Comparison of ENCODE assay signal across 21 cellular contexts in the genomic region with DNA sequence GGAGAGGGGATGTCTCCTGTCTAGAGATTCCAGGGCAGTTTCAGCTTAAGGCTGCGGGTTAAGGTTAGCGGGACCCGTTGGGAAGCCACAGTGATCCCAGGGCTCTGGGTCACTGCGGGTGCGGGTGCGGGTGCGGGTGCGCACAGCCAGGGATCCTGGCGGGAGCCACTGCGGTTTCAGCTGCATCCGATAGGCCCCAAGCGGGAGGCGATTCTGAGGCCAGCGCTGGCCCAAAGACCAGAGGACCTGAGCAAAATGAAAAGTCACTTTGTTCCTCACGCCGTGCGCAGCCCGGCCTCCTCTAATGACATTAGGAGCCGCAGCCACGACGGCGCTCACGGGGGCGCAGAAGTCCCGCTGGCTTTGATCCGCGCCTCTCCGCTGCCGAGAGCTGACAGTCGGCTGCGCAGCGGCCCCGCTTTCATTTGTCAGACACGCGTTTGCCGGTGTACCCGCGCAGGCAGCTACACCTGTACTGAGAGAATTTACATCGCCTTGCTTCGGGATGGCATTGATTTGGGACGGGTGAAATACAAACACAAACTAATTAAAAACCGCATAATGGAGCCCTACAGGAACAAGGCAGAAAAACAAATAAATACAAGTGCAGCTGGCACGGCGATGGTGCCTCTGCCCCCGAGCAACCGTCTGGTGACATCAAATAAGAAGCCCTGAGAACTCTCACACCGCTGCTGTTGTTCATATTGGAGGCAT. TPM values are rescaled to one million over a fixed set of nuclear protein-coding genes. Genes with fewer than 3 reads are reported as not detected.
DNase-seq lines count a peak whose midpoint lies in the region; ATAC-seq, FAIRE-seq and TF ChIP-seq lines count a peak whose summit lies in the region.
"Had no signal": no experiment of that assay in that cellular context is flagged by ENCODE, and none has a peak within 500 bp of the region (broad histone marks: within the 10 kb centered on the region; RNA-seq: fewer than 3 reads in every experiment).

No MANE protein-coding gene starts in this region.

- no peaks in the 10 kb centered on the region for H3K79me2 ChIP-seq in keratinocyte (ENCODE audit: control insufficient read depth, insufficient read depth, low read length)

- H3K9me3 ChIP-seq in keratinocyte (ENCODE audit: control insufficient read depth, low read depth, low read length) (no peaks in the 10 kb centered on the region), suprapubic skin (no peaks in the 10 kb centered on the region)
- H3K9me3 ChIP-seq: tibial artery had no signal

- peaks cover 39% of the 10 kb centered on the region for H3K27me3 Mint-ChIP-seq in activated naive CD8-positive, alpha-beta T cell
- H3K27me3 Mint-ChIP-seq in activated naive CD8-positive, alpha-beta T cell treated with anti-CD3 and anti-CD28 coated beads for 36 hours: peaks cover 81% of the 10 kb centered on the region

- H3K36me3 ChIP-seq in keratinocyte (ENCODE audit: control insufficient read depth in 2 of 2, extremely low read depth in 1 of 2, insufficient read depth in 2 of 2, low read length in 2 of 2): no peaks in the 10 kb centered on the region
- H3K36me3 ChIP-seq in suprapubic skin: no peaks in the 10 kb centered on the region
- H3K36me3 ChIP-seq: tibial artery had no signal

- peaks cover 2% of the 10 kb centered on the region for H3K4me1 Mint-ChIP-seq in activated naive CD8-positive, alpha-beta T cell (ENCODE audit: low read depth)
- H3K4me1 Mint-ChIP-seq in activated naive CD8-positive, alpha-beta T cell treated with anti-CD3 and anti-CD28 coated beads for 36 hours: peaks cover 1% of the 10 kb centered on the region

- no peak overlapping the region for H3K27ac ChIP-seq in keratinocyte (ENCODE audit: control insufficient read depth, insufficient read depth, low read length)
- no peak overlapping the region for H3K27ac ChIP-seq in suprapubic skin
- H3K27ac ChIP-seq: tibial artery had no signal

- H3K9me3 Mint-ChIP-seq in activated naive CD8-positive, alpha-beta T cell (ENCODE audit: low read depth): no peaks in the 10 kb centered on the region
- no peaks in the 10 kb centered on the region for H3K9me3 Mint-ChIP-seq in activated naive CD8-positive, alpha-beta T cell treated with anti-CD3 and anti-CD28 coated beads for 36 hours
- H3K9me3 Mint-ChIP-seq: activated T-cell treated with anti-CD3 and anti-CD28 coated beads, Interleukin-2, amount 50 U/mL, for 24 hours had no signal

- H3K9me1 ChIP-seq in keratinocyte (ENCODE audit: control insufficient read depth, extremely low read depth, insufficient read depth, low read length): no peaks in the 10 kb centered on the region

- no peak overlapping the region for H3K9ac ChIP-seq in keratinocyte (ENCODE audit: control insufficient read depth, extremely low read depth, insufficient read depth, low read length)

- H3K27ac Mint-ChIP-seq in activated naive CD8-positive, alpha-beta T cell: peak overlapping the region; percentile 46
- no peak overlapping the region for H3K27ac Mint-ChIP-seq in activated naive CD8-positive, alpha-beta T cell treated with anti-CD3 and anti-CD28 coated beads for 36 hours
- H3K27ac Mint-ChIP-seq: activated CD4-positive, alpha-beta T cell treated with anti-CD3 and anti-CD28 coated beads, Interleukin-2, amount 10 ng/mL, durations not matched to agents 24 days and 14 days; activated T-cell treated with anti-CD3 and anti-CD28 coated beads, Interleukin-2, amount 50 U/mL, for 24 hours; CD8-positive, alpha-beta memory T cell had no signal

- TF ChIP-seq POLR2A in suprapubic skin (IDR thresholded peaks at IDR 0.05): no peak

- no peaks in the 10 kb centered on the region for H4K20me1 ChIP-seq in keratinocyte (ENCODE audit: control insufficient read depth, extremely low read depth, insufficient read depth, low read length)

- DNase-seq in activated naive CD8-positive, alpha-beta T cell treated with anti-CD3 and anti-CD28 coated beads for 36 hours: no peak
- peak; percentile 47 for DNase-seq in RPMI8226
- no peak for DNase-seq in keratinocyte (ENCODE audit: low read depth, low spot score)
- no peak for DNase-seq in suprapubic skin (ENCODE audit: low spot score in 2 of 2)
- no peak for DNase-seq in ureter (ENCODE audit: low spot score)
- DNase-seq in UCSD-AML1 (lab: John Stamatoyannopoulos, UW; ENCODE audit: unreplicated experiment): no peak
- DNase-seq: activated CD4-positive, alpha-beta T cell treated with anti-CD3 and anti-CD28 coated beads, Interleukin-2, amount 10 ng/mL, durations not matched to agents 24 days and 14 days; activated T-cell treated with anti-CD3 and anti-CD28 coated beads, Interleukin-2, amount 50 U/mL, for 24 hours; CD8-positive, alpha-beta memory T cell; EL; head of caudate nucleus; NCI-H1930; SIG-M5; T-helper 9 cell; tibial artery had no signal

- WGBS in suprapubic skin: 35% methylated on average over 45 of the region's 47 CpGs

- H3K4me2 ChIP-seq in keratinocyte (ENCODE audit: control insufficient read depth, extremely low read depth, insufficient read depth, low read depth, low read length): peak overlapping the region; percentile 27

- H3K4me1 ChIP-seq in keratinocyte (ENCODE audit: control insufficient read depth, extremely low read depth, insufficient read depth, low read length) (no peaks in the 10 kb centered on the region), suprapubic skin (peaks cover 41% of the 10 kb centered on the region)

- no peaks in the 10 kb centered on the region for H3K36me3 Mint-ChIP-seq in activated naive CD8-positive, alpha-beta T cell
- H3K36me3 Mint-ChIP-seq in activated naive CD8-positive, alpha-beta T cell treated with anti-CD3 and anti-CD28 coated beads for 36 hours: no peaks in the 10 kb centered on the region

- no peak overlapping the region for H3K4me3 ChIP-seq in keratinocyte (ENCODE audit: control insufficient read depth in 2 of 3, extremely low read depth in 1 of 3, insufficient read depth in 2 of 3, low read depth in 1 of 3, low read length in 3 of 3)
- peak overlapping the region; percentile 42 for H3K4me3 ChIP-seq in suprapubic skin
- H3K4me3 ChIP-seq: GM12878 had no signal

- no peak overlapping the region for H2AFZ ChIP-seq in keratinocyte (ENCODE audit: control insufficient read depth, low read length)

- ATAC-seq in GM21723 (IDR thresholded peaks at IDR 0.05; ENCODE audit: unreplicated experiment): no peak
- ATAC-seq: esophagus mucosa, GM12878, left lobe of liver had no signal

- dilution Hi-C loops in keratinocyte (cut with MboI; ENCODE audit: extremely low pct_ligation_motif_present, low sequenced_read_pairs): no loop called here

- H3K27me3 ChIP-seq in keratinocyte (ENCODE audit: control insufficient read depth, extremely low read depth, insufficient read depth, low read length) (peaks cover 56% of the 10 kb centered on the region), suprapubic skin (peaks cover 70% of the 10 kb centered on the region)

- no peak for TF ChIP-seq CTCF in keratinocyte (optimal IDR thresholded peaks at IDR 0.05 in 1 of 3, IDR thresholded peaks at IDR 0.05 in 1 of 3, conservative IDR thresholded peaks at IDR 0.05 in 1 of 3; ENCODE audit: extremely low read depth in 1 of 3, insufficient read depth in 2 of 3, low read length in 3 of 3)
- no peak for TF ChIP-seq CTCF in suprapubic skin (IDR thresholded peaks at IDR 0.05)

- TF ChIP-seq EP300 in suprapubic skin (IDR thresholded peaks at IDR 0.05): no peak

- H3K4me3 Mint-ChIP-seq in activated naive CD8-positive, alpha-beta T cell: no peak overlapping the region
- H3K4me3 Mint-ChIP-seq in activated naive CD8-positive, alpha-beta T cell treated with anti-CD3 and anti-CD28 coated beads for 36 hours: no peak overlapping the region
- H3K4me3 Mint-ChIP-seq: activated CD4-positive, alpha-beta T cell treated with anti-CD3 and anti-CD28 coated beads, Interleukin-2, amount 10 ng/mL, durations not matched to agents 24 days and 14 days; activated T-cell treated with anti-CD3 and anti-CD28 coated beads, Interleukin-2, amount 50 U/mL, for 24 hours; CD8-positive, alpha-beta memory T cell had no signal

- FAIRE-seq in keratinocyte (lab: Jason Lieb, UNC): no peak
- FAIRE-seq: GM12878 had no signal

RNA-seq across cellular contexts. Expression of a gene that starts 5.2 kb away (rescaled TPM):
- total RNA-seq in activated naive CD8-positive, alpha-beta T cell treated with anti-CD3 and anti-CD28 coated beads for 36 hours: not detected
- polyA plus RNA-seq in keratinocyte: 1.00 to 2.4 TPM (median 1.4 TPM) in 3 replicates
- polyA plus RNA-seq in keratinocyte (2011; ENCODE audit: low read depth): 0.99 TPM
- 1.1 and 2.6 TPM in 2 replicates for polyA plus RNA-seq in keratinocyte (2011; cell fraction: cytosol; rRNA removed)
- polyA plus RNA-seq in keratinocyte (2011; cell fraction: nucleus; rRNA removed): 2.5 and 2.9 TPM in 2 replicates
- 1.9 and 3.6 TPM in 2 replicates for polyA plus RNA-seq in keratinocyte (2012; ENCODE audit: low replicate concordance)
- 0.66 to 1.3 TPM (median 1.2 TPM) in 3 replicates for polyA minus RNA-seq in keratinocyte
- 5.6 TPM for polyA minus RNA-seq in keratinocyte (2011; cell fraction: cytosol; rRNA and poly(A)+ RNA removed)
- 2.4 and 3.0 TPM in 2 replicates for polyA minus RNA-seq in keratinocyte (2011; cell fraction: nucleus; rRNA and poly(A)+ RNA removed)
- total RNA-seq in suprapubic skin (1 to 10 TPM; 4.2 to 7.9 (median 6.3) TPM), ureter (not detected)
- total RNA-seq: A673; activated CD4-positive, alpha-beta T cell treated with anti-CD3 and anti-CD28 coated beads, Interleukin-2, amount 10 ng/mL, durations not matched to agents 24 days and 14 days; CD8-positive, alpha-beta memory T cell; GM12878; left lobe of liver had no signal
- polyA plus RNA-seq: CD8-positive, alpha-beta memory T cell; GM12878 had no signal
